25 cellular contexts compared by ENCODE assay signal in genomic region chr2:165214093-165214492, GRCh38. TPM values are rescaled to one million over a fixed set of nuclear protein-coding genes. Genes with fewer than 3 reads are reported as not detected.
"Had no signal": no experiment of that assay in that cellular context is flagged by ENCODE, and none has a peak within 500 bp of the region (broad histone marks: within the 10 kb centered on the region; RNA-seq: fewer than 3 reads in every experiment).

No MANE protein-coding gene starts in this region.

- ATAC-seq: esophagus mucosa; left ventricle myocardium superior; lower lobe of right lung; naive thymus-derived CD8-positive, alpha-beta T cell; sciatic nerve; stimulated activated naive CD8-positive, alpha-beta T cell treated with anti-CD3 and anti-CD28 coated beads, Interleukin-15, amount 100 ng/mL, for 72 hours; upper lobe of right lung had no signal

- H3K4me1 Mint-ChIP-seq: immature natural killer cell; naive thymus-derived CD8-positive, alpha-beta T cell; nephron progenitor cell; stimulated activated naive CD8-positive, alpha-beta T cell treated with anti-CD3 and anti-CD28 coated beads, Interleukin-15, amount 100 ng/mL, for 72 hours had no signal

- H3K27ac Mint-ChIP-seq: dendritic cell treated with granulocyte-macrophage colony-stimulating factor and Interleukin-4, amounts not matched to agents 40 ng/mL and 50 ng/mL, for 4 days; endodermal cell; immature natural killer cell; naive thymus-derived CD8-positive, alpha-beta T cell; nephron progenitor cell had no signal

- H3K36me3 Mint-ChIP-seq: immature natural killer cell; naive thymus-derived CD8-positive, alpha-beta T cell had no signal

- H3K4me3 Mint-ChIP-seq: dendritic cell treated with granulocyte-macrophage colony-stimulating factor and Interleukin-4, amounts not matched to agents 40 ng/mL and 50 ng/mL, for 4 days; endodermal cell; immature natural killer cell; naive thymus-derived CD8-positive, alpha-beta T cell; nephron progenitor cell; stimulated activated naive CD8-positive, alpha-beta T cell treated with anti-CD3 and anti-CD28 coated beads, Interleukin-15, amount 100 ng/mL, for 72 hours had no signal

- DNase-seq: effector CD8-positive, alpha-beta T cell; endodermal cell; foreskin melanocyte; hypothalamus; immature natural killer cell; left ventricle myocardium superior; lower lobe of right lung; naive thymus-derived CD8-positive, alpha-beta T cell; nephron progenitor cell; nucleus accumbens; stimulated activated CD4-positive, alpha-beta T cell treated with anti-CD3 and anti-CD28 coated beads, Interleukin-12 subunit alpha, Interleukin-12 subunit beta, amount 100 ng/mL, for 4 hours; stimulated activated CD4-positive, alpha-beta T cell treated with anti-CD3 and anti-CD28 coated beads, Interleukin-1b, Interleukin-23, amount 100 ng/mL, for 48 hours; stimulated activated CD4-positive, alpha-beta T cell treated with anti-CD3 and anti-CD28 coated beads, Interleukin-4, amount 100 ng/mL, for 1 hour; stimulated activated CD8-positive, alpha-beta memory T cell treated with anti-CD3 and anti-CD28 coated beads, Interleukin-4, amount 100 ng/mL, for 48 hours; stimulated activated naive CD4-positive, alpha-beta T cell; stimulated activated naive CD8-positive, alpha-beta T cell treated with anti-CD3 and anti-CD28 coated beads, Interleukin-15, amount 100 ng/mL, for 72 hours; transverse colon; upper lobe of right lung; uterus had no signal

- H3K27me3 Mint-ChIP-seq: dendritic cell treated with granulocyte-macrophage colony-stimulating factor and Interleukin-4, amounts not matched to agents 40 ng/mL and 50 ng/mL, for 4 days; stimulated activated naive CD8-positive, alpha-beta T cell treated with anti-CD3 and anti-CD28 coated beads, Interleukin-15, amount 100 ng/mL, for 72 hours had no signal

- H3K9me3 Mint-ChIP-seq: dendritic cell treated with granulocyte-macrophage colony-stimulating factor and Interleukin-4, amounts not matched to agents 40 ng/mL and 50 ng/mL, for 4 days; endodermal cell; immature natural killer cell; naive thymus-derived CD8-positive, alpha-beta T cell; nephron progenitor cell; stimulated activated naive CD8-positive, alpha-beta T cell treated with anti-CD3 and anti-CD28 coated beads, Interleukin-15, amount 100 ng/mL, for 72 hours had no signal

RNA-seq across cellular contexts. Expression of gene SCN3A, which starts 10.2 kb away (rescaled TPM):
- total RNA-seq: myocyte, osteocyte, smooth muscle cell had no signal

RNA-seq across cellular contexts. Expression of gene SCN2A, which starts 25.1 kb away (rescaled TPM):
- total RNA-seq: naive thymus-derived CD8-positive, alpha-beta T cell had no signal
